1 cellular context compared by ENCODE assay signal in the genomic region with DNA sequence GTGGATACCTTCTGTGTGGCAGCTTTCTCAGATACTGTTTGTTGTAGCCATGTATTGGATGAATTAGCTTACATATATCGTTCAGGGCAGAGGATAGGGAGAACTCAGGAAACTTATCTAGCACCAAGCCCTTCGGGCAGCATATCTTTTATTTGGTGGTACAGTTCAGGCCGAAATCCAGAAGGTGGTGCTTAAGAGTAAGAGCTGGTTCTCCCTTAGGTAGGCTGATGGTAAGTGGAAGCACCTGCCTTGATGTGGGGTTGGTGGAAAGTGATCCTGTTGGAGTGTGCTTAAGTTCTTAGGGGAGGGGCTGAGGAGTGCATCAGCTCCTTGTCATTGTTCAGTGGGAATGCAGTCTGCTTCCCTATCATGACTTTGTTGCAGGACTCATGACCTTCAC.
TF ChIP-seq lines count a peak whose summit lies in the region.

No MANE protein-coding gene starts in this region.

TF ChIP-seq in GM23338, 12 proteins besides CTCF, POLR2A, EP300 and RAD21 (continued from another document):
- TF ChIP-seq ZNF462 (CRISPR knock-in tag; IDR thresholded peaks at IDR 0.05), result no peak
- TF ChIP-seq STAT1 (IDR thresholded peaks at IDR 0.05; ENCODE audit: unreplicated experiment), result no peak
